ENCODE assay signal across 31 cellular contexts in genomic region chr12:108498136-108498535, GRCh38.
"Had no signal": no experiment of that assay in that cellular context is flagged by ENCODE, and none has a peak within 500 bp of the region (broad histone marks: within the 10 kb centered on the region; RNA-seq: fewer than 3 reads in every experiment).

No MANE protein-coding gene starts in this region.

- H3K4me1 Mint-ChIP-seq: activated CD4-positive, alpha-beta memory T cell treated with anti-CD3 and anti-CD28 coated beads, Interleukin-2, amount 10 ng/mL, durations not matched to agents 7 days and 5 days; activated CD4-positive, alpha-beta T cell treated with anti-CD3 and anti-CD28 coated beads, Interleukin-2, amount 10 ng/mL, durations not matched to agents 7 days and 5 days; activated naive CD4-positive, alpha-beta T cell treated with anti-CD3 and anti-CD28 coated beads, Interleukin-2, amount 10 ng/mL, durations not matched to agents 7 days and 5 days; activated naive CD8-positive, alpha-beta T cell treated with anti-CD3 and anti-CD28 coated beads, Interleukin-2, amount 10 ng/mL, durations not matched to agents 7 days and 5 days had no signal

- H3K36me3 Mint-ChIP-seq: brain had no signal

- H3K27ac Mint-ChIP-seq: activated CD4-positive, alpha-beta memory T cell treated with anti-CD3 and anti-CD28 coated beads, Interleukin-2, amount 10 ng/mL, durations not matched to agents 7 days and 5 days; activated CD4-positive, alpha-beta T cell treated with anti-CD3 and anti-CD28 coated beads, Interleukin-2, amount 10 ng/mL, durations not matched to agents 7 days and 5 days; activated naive CD4-positive, alpha-beta T cell treated with anti-CD3 and anti-CD28 coated beads, Interleukin-2, amount 10 ng/mL, durations not matched to agents 7 days and 5 days; activated naive CD4-positive, alpha-beta T cell treated with anti-CD3 and anti-CD28 coated beads, Interleukin-2, amount 50 U/mL, for 72 hours; activated naive CD8-positive, alpha-beta T cell treated with anti-CD3 and anti-CD28 coated beads, Interleukin-2, amount 10 ng/mL, durations not matched to agents 7 days and 5 days; activated T-cell treated with anti-CD3 and anti-CD28 coated beads, Interleukin-2, amount 50 U/mL, for 24 hours; activated T-cell treated with anti-CD3 and anti-CD28 coated beads, Interleukin-2, amount 50 U/mL, for 72 hours; brain; T-helper 2 cell treated with Interferon-gamma antibody and Interleukin-4, amounts not matched to agents 5 μg/mL and 100 μg/mL, for 36 hours had no signal

- ATAC-seq: activated naive CD4-positive, alpha-beta T cell treated with anti-CD3 and anti-CD28 coated beads, Interleukin-2, amount 50 U/mL, for 72 hours; activated T-cell treated with anti-CD3 and anti-CD28 coated beads, Interleukin-2, amount 50 U/mL, for 72 hours; gastroesophageal sphincter; heart right ventricle had no signal

- DNase-seq: activated CD4-positive, alpha-beta memory T cell treated with anti-CD3 and anti-CD28 coated beads, Interleukin-2, amount 10 ng/mL, durations not matched to agents 7 days and 5 days; activated CD4-positive, alpha-beta T cell treated with anti-CD3 and anti-CD28 coated beads for 4 hours; activated CD4-positive, alpha-beta T cell treated with anti-CD3 and anti-CD28 coated beads, Interleukin-2, amount 10 ng/mL, durations not matched to agents 7 days and 5 days; activated CD4-positive, alpha-beta T cell treated with anti-CD3 and anti-CD28 coated beads, Interleukin-2, amount 50 U/mL, for 4 hours; activated CD4-positive, CD25-positive, alpha-beta regulatory T cell; activated CD4-positive, CD25-positive, alpha-beta regulatory T cell treated with anti-CD3 and anti-CD28 coated beads, Interleukin-2, amount 50 U/mL, for 72 hours; activated CD8-positive, alpha-beta memory T cell treated with anti-CD3 and anti-CD28 coated beads, Interleukin-2, amount 50 U/mL, for 48 hours; activated gamma-delta T cell; activated naive CD4-positive, alpha-beta T cell; activated naive CD4-positive, alpha-beta T cell treated with anti-CD3 and anti-CD28 coated beads, Interleukin-2, amount 10 ng/mL, durations not matched to agents 7 days and 5 days; activated naive CD8-positive, alpha-beta T cell treated with anti-CD3 and anti-CD28 coated beads, Interleukin-2, amount 10 ng/mL, durations not matched to agents 7 days and 5 days; activated T-cell treated with anti-CD3 and anti-CD28 coated beads for 4 hours; activated T-cell treated with anti-CD3 and anti-CD28 coated beads, Interleukin-2, amount 50 U/mL, for 24 hours; activated T-cell treated with anti-CD3 and anti-CD28 coated beads, Interleukin-2, amount 50 U/mL, for 72 hours; central memory CD4-positive, alpha-beta T cell; cerebellar nuclear complex; colonic mucosa; effector CD8-positive, alpha-beta T cell; esophagus squamous epithelium; foreskin melanocyte; heart right ventricle; T1000 had no signal

- H3K27me3 ChIP-seq: ascending aorta, breast epithelium, cardiac muscle cell, colonic mucosa had no signal

- H3K9me3 ChIP-seq: ascending aorta, colonic mucosa had no signal

- H3K4me1 ChIP-seq: ascending aorta, breast epithelium, colonic mucosa, esophagus squamous epithelium, gastroesophageal sphincter, heart right ventricle had no signal

- H3K27ac ChIP-seq: ascending aorta, breast epithelium, cardiac muscle cell, colonic mucosa, epithelial cell of prostate, esophagus squamous epithelium, gastroesophageal sphincter, heart right ventricle, hepatocyte had no signal

- H3K4me3 Mint-ChIP-seq: activated CD4-positive, alpha-beta memory T cell treated with anti-CD3 and anti-CD28 coated beads, Interleukin-2, amount 10 ng/mL, durations not matched to agents 7 days and 5 days; activated CD4-positive, alpha-beta T cell treated with anti-CD3 and anti-CD28 coated beads, Interleukin-2, amount 10 ng/mL, durations not matched to agents 7 days and 5 days; activated naive CD4-positive, alpha-beta T cell treated with anti-CD3 and anti-CD28 coated beads, Interleukin-2, amount 10 ng/mL, durations not matched to agents 7 days and 5 days; activated naive CD8-positive, alpha-beta T cell treated with anti-CD3 and anti-CD28 coated beads, Interleukin-2, amount 10 ng/mL, durations not matched to agents 7 days and 5 days; activated T-cell treated with anti-CD3 and anti-CD28 coated beads, Interleukin-2, amount 50 U/mL, for 24 hours; activated T-cell treated with anti-CD3 and anti-CD28 coated beads, Interleukin-2, amount 50 U/mL, for 72 hours; brain; T-helper 2 cell treated with Interferon-gamma antibody and Interleukin-4, amounts not matched to agents 5 μg/mL and 100 μg/mL, for 36 hours had no signal

- H3K4me3 ChIP-seq: ascending aorta, breast epithelium, cardiac muscle cell, colonic mucosa, esophagus squamous epithelium, gastroesophageal sphincter, heart right ventricle, hepatocyte had no signal

- H3K36me3 ChIP-seq: ascending aorta, breast epithelium, cardiac muscle cell, colonic mucosa, esophagus squamous epithelium, gastroesophageal sphincter, heart right ventricle had no signal
